17 cellular contexts compared by ENCODE assay signal in the genomic region with DNA sequence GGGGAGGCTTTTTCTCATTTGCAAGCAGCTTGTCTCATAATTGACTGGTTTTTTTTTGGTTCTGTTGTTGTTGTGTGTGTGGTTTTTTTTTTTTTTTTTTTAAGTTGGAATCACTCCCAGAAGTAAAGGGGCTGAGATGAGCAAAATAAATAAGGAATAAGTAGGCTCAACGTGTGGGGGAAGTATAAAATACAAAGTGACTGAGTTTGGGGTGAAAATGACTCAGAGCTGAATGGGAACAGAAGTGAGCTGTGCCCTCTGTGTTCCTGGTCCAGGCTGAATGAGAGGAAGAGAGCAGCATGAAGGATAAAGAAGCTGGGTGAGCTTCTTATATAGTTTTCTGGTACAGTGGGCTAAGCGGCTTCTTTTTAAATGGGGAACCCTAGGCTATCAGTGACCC.
DNase-seq lines count a peak whose midpoint lies in the region; ATAC-seq and TF ChIP-seq lines count a peak whose summit lies in the region.
"Had no signal": no experiment of that assay in that cellular context is flagged by ENCODE, and none has a peak within 500 bp of the region (broad histone marks: within the 10 kb centered on the region; RNA-seq: fewer than 3 reads in every experiment).

No MANE protein-coding gene starts in this region.

- H3K9me3 Mint-ChIP-seq in brain, result peaks cover 0 to 4% (median 0%) of the 10 kb centered on the region in 5 experiments
- H3K9me3 Mint-ChIP-seq: activated naive CD4-positive, alpha-beta T cell treated with anti-CD3 and anti-CD28 coated beads for 36 hours; CD4-positive, alpha-beta memory T cell; immature natural killer cell; T-helper 1 cell treated with Interleukin-12 subunit alpha and Interleukin-12 subunit beta and Interleukin-4 antibody, amounts not matched to agents 30 μg/mL and 1 μg/mL, for 36 hours had no signal

- no peaks in the 10 kb centered on the region for H3K36me3 Mint-ChIP-seq in brain
- H3K36me3 Mint-ChIP-seq: CD4-positive, alpha-beta memory T cell had no signal

- peaks cover 12% of the 10 kb centered on the region for H3K27me3 Mint-ChIP-seq in brain

- H3K4me1 Mint-ChIP-seq in brain, result peaks cover 66% of the 10 kb centered on the region
- H3K4me1 Mint-ChIP-seq: CD4-positive, alpha-beta memory T cell had no signal

- no peak for TF ChIP-seq CTCF in brain (conservative IDR thresholded peaks at IDR 0.05)

- peak overlapping the region in 4 of 5 experiments; percentile 37 to 79 (median 59) for H3K27ac Mint-ChIP-seq in brain
- H3K27ac Mint-ChIP-seq: activated naive CD4-positive, alpha-beta T cell treated with anti-CD3 and anti-CD28 coated beads for 36 hours; CD4-positive, alpha-beta memory T cell; T-helper 1 cell treated with Interleukin-12 subunit alpha and Interleukin-12 subunit beta and Interleukin-4 antibody, amounts not matched to agents 30 μg/mL and 1 μg/mL, for 36 hours had no signal

- H3K4me3 Mint-ChIP-seq in brain, result peak overlapping the region in 1 of 5 experiments; percentile 26
- H3K4me3 Mint-ChIP-seq: activated naive CD4-positive, alpha-beta T cell treated with anti-CD3 and anti-CD28 coated beads for 36 hours; CD4-positive, alpha-beta memory T cell; immature natural killer cell; T-helper 1 cell treated with Interleukin-12 subunit alpha and Interleukin-12 subunit beta and Interleukin-4 antibody, amounts not matched to agents 30 μg/mL and 1 μg/mL, for 36 hours had no signal

- DNase-seq in NCI-H2171 treated with DMSO at 0.1 percent for 48 hours (lab: John Stamatoyannopoulos, UW) (peak; percentile 23), NCI-H2171 (lab: John Stamatoyannopoulos, UW) (no peak), left lobe of liver (ENCODE audit: low spot score) (no peak), T-helper 1 cell (no peak), middle frontal gyrus (ENCODE audit: extremely low spot score, low spot score) (no peak)
- no peak for DNase-seq in activated CD4-positive, alpha-beta T cell treated with anti-CD3 and anti-CD28 coated beads for 48 hours
- DNase-seq: 8988T; activated naive CD4-positive, alpha-beta T cell treated with anti-CD3 and anti-CD28 coated beads for 36 hours; CD4-positive, alpha-beta memory T cell; glutamatergic neuron; immature natural killer cell; midbrain; NCI-H2029 treated with DMSO at 0.1 percent for 48 hours; NCI-H774 had no signal

- peak; percentile 37 for ATAC-seq in left lobe of liver
- no peak for ATAC-seq in GM21447 (IDR thresholded peaks at IDR 0.05; ENCODE audit: unreplicated experiment)
